13 cellular contexts compared by ENCODE assay signal in the genomic region with DNA sequence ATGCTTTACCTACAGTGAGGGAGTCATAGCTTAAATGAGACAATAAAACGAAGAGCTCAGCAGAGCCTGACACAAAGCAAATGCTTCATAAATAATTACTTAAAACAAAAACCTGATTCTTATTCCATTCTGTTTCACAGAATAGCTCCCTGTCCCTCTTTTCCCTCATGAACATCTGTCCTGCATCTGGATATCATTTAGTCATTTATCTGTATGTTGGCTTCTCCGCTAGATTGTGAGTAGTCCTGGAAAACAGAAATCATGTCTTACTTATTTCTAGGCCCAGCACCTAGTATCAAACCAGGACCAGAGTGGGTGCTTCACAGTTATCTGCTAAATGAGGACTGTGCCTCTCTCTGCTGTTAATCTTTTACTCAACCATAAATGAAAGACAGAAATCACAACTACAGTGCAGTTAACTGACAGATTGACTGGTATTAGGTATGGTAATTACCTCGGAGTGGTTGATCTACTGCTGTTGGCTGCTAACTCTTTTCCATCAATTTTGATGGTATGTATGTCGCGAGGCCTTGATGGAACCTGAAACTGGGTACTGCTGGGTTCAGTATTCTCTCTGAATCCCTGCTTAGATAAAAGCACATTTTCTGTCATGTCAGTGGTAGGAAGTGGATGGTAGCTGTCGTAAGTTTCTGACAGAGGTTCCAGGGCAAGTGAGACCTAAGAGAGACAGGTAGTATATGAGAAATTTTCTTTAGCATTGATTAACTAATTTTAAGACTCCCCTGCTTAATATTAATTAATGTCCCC. TPM values are rescaled to one million over a fixed set of nuclear protein-coding genes. Genes with fewer than 3 reads are reported as not detected.
A peak's percentile ranks its signal among the peaks of the same experiment; 100 is the strongest.
DNase-seq lines count a peak whose midpoint lies in the region; ATAC-seq and TF ChIP-seq lines count a peak whose summit lies in the region.
"Had no signal": no experiment of that assay in that cellular context is flagged by ENCODE, and none has a peak within 500 bp of the region (broad histone marks: within the 10 kb centered on the region; RNA-seq: fewer than 3 reads in every experiment).

No MANE protein-coding gene starts in this region.

- H3K27me3 Mint-ChIP-seq in Caco-2 (ENCODE audit: insufficient read depth, unreplicated experiment) = no peaks in the 10 kb centered on the region
- H3K27me3 Mint-ChIP-seq: activated B cell treated with CpG ODN at 0.5 μM for 24 hours; activated T-cell treated with anti-CD3 and anti-CD28 coated beads, Interleukin-2, amount 50 U/mL, for 24 hours had no signal

- POLR2A ChIA-PET in Caco-2 (lab: Charles Lee) = interaction anchor here (0.6 to 1.9 kb wide), 8 partner anchors 10 to 354 kb away, joined by 3 to 42 read pairs (median 4); partner anchors contain the start of genes C2CD3, LIPT2, PPME1 and UCP2

- H3K36me3 Mint-ChIP-seq in Caco-2 (ENCODE audit: insufficient read depth, unreplicated experiment) = peaks cover 20% of the 10 kb centered on the region

- CTCF ChIA-PET in Caco-2 (lab: Charles Lee) = interaction anchor here (0.6 to 1.6 kb wide), 2 partner anchors 17 to 31 kb away, joined by 3 to 14 read pairs; partner anchors contain the start of genes C2CD3 and PPME1

- no peak for DNase-seq in Caco-2
- peak in 1 of 2 experiments; percentile 21 for DNase-seq in SJSA1 (ENCODE audit: low read depth in 1 of 2, low spot score in 2 of 2)
- no peak for DNase-seq in prostate gland (ENCODE audit: low spot score)
- no peak for DNase-seq in activated gamma-delta T cell treated with Interleukin-2 at 50 U/mL for 16 hours
- no peak for DNase-seq in NCI-H510A (lab: John Stamatoyannopoulos, UW)
- DNase-seq in activated effector memory CD4-positive, alpha-beta T cell treated with anti-CD3 and anti-CD28 coated beads, Interleukin-2, amount 50 U/mL, for 16 hours = no peak
- DNase-seq: activated B cell treated with CpG ODN at 0.5 μM for 24 hours; activated T-cell treated with anti-CD3 and anti-CD28 coated beads, Interleukin-2, amount 50 U/mL, for 24 hours; kidney had no signal

- H3K27ac Mint-ChIP-seq in Caco-2 (ENCODE audit: unreplicated experiment) = peak overlapping the region; percentile 95
- H3K27ac Mint-ChIP-seq: activated B cell treated with CpG ODN at 0.5 μM for 24 hours; activated T-cell treated with anti-CD3 and anti-CD28 coated beads, Interleukin-2, amount 50 U/mL, for 24 hours; CD14-positive monocyte had no signal

- ATAC-seq in gastroesophageal sphincter = no peak
- no peak for ATAC-seq in GM19455 (IDR thresholded peaks at IDR 0.05; ENCODE audit: unreplicated experiment)

- TF ChIP-seq CTCF in Caco-2 (IDR thresholded peaks at IDR 0.05; ENCODE audit: insufficient read depth in 1 of 2, low read depth in 1 of 2, low read length in 1 of 2, severe bottlenecking in 1 of 2, unreplicated experiment in 1 of 2) (no peak), gastroesophageal sphincter (IDR thresholded peaks at IDR 0.05) (no peak), prostate gland (IDR thresholded peaks at IDR 0.05) (no peak)

- peaks cover 59% of the 10 kb centered on the region for H3K4me1 ChIP-seq in Caco-2
- peaks cover 48% of the 10 kb centered on the region for H3K4me1 ChIP-seq in SJSA1 (replicated peaks)
- H3K4me1 ChIP-seq in gastroesophageal sphincter = peaks cover 8 to 21% (median 9%) of the 10 kb centered on the region in 3 donors
- peaks cover 18% of the 10 kb centered on the region for H3K4me1 ChIP-seq in prostate gland (replicated peaks)
- H3K4me1 ChIP-seq: testis had no signal

- intact Hi-C loops in Caco-2 (cut with micrococcal nuclease; ENCODE audit: unreplicated experiment) (loop anchor here (2.0 kb wide), 1 partner anchor 157 kb away; the partner anchor contains the start of gene UCP2), prostate gland (cut with DNase I) (no loop called here)

- BruUV-seq in Caco-2 (replicated peaks; lab: Mats Ljungman, UMichigan) = no TSS peak

- H3K4me3 ChIP-seq in Caco-2 (ENCODE audit: low read depth, low read length) (no peak overlapping the region), SJSA1 (no peak overlapping the region), gastroesophageal sphincter (no peak overlapping the region), prostate gland (no peak overlapping the region)
- H3K4me3 ChIP-seq: testis had no signal

- no peaks in the 10 kb centered on the region for H3K9me3 Mint-ChIP-seq in Caco-2 (ENCODE audit: unreplicated experiment)
- H3K9me3 Mint-ChIP-seq: activated B cell treated with CpG ODN at 0.5 μM for 24 hours; activated T-cell treated with anti-CD3 and anti-CD28 coated beads, Interleukin-2, amount 50 U/mL, for 24 hours; CD14-positive monocyte had no signal

- 35 to 60% methylated on average over 2 to 5 of the region's 6 CpGs for WGBS in gastroesophageal sphincter (ENCODE audit: low coverage in 1 of 2), 2 donors
- WGBS in prostate gland = 81% methylated on average over 6 of the region's 6 CpGs

- TF ChIP-seq POLR2A in gastroesophageal sphincter (IDR thresholded peaks at IDR 0.05) (no peak), prostate gland (IDR thresholded peaks at IDR 0.05) (no peak)

- H3K9me3 ChIP-seq in Caco-2 (no peaks in the 10 kb centered on the region), SJSA1 (replicated peaks) (no peaks in the 10 kb centered on the region), gastroesophageal sphincter (no peaks in the 10 kb centered on the region), prostate gland (no peaks in the 10 kb centered on the region)
- H3K9me3 ChIP-seq: testis had no signal

- peaks cover 55% of the 10 kb centered on the region for H3K4me1 Mint-ChIP-seq in Caco-2 (ENCODE audit: low read depth, unreplicated experiment)
- H3K4me1 Mint-ChIP-seq: activated B cell treated with CpG ODN at 0.5 μM for 24 hours, CD14-positive monocyte had no signal

- H3K4me3 Mint-ChIP-seq in Caco-2 (ENCODE audit: unreplicated experiment) = peak overlapping the region; percentile 62
- H3K4me3 Mint-ChIP-seq: activated B cell treated with CpG ODN at 0.5 μM for 24 hours; activated T-cell treated with anti-CD3 and anti-CD28 coated beads, Interleukin-2, amount 50 U/mL, for 24 hours; CD14-positive monocyte had no signal

- no peaks in the 10 kb centered on the region for H3K27me3 ChIP-seq in Caco-2 (replicated peaks; ENCODE audit: control insufficient read depth, insufficient read depth, low read length)
- no peaks in the 10 kb centered on the region for H3K27me3 ChIP-seq in SJSA1 (replicated peaks)
- no peaks in the 10 kb centered on the region for H3K27me3 ChIP-seq in gastroesophageal sphincter
- no peaks in the 10 kb centered on the region for H3K27me3 ChIP-seq in prostate gland (replicated peaks; ENCODE audit: insufficient read depth)
- H3K27me3 ChIP-seq: testis had no signal

- TF ChIP-seq EP300 in gastroesophageal sphincter (IDR thresholded peaks at IDR 0.05) = no peak

- H3K36me3 ChIP-seq in Caco-2 (ENCODE audit: control insufficient read depth, insufficient read depth, low read length) = 0 out of 2 replicates have a peak, but pooled peaks cover 2% of the 10 kb centered on the region
- peaks cover 14% of the 10 kb centered on the region; the same call in 1 of the 2 replicates for H3K36me3 ChIP-seq in SJSA1
- H3K36me3 ChIP-seq in gastroesophageal sphincter = peaks cover 0 to 15% of the 10 kb centered on the region in 2 donors
- no peaks in the 10 kb centered on the region for H3K36me3 ChIP-seq in prostate gland

- peak overlapping the region; percentile 95 for H3K27ac ChIP-seq in SJSA1
- peak overlapping the region; percentile 73 to 89 (median 84) for H3K27ac ChIP-seq in gastroesophageal sphincter
- H3K27ac ChIP-seq in prostate gland = peak overlapping the region; percentile 66 to 80

RNA-seq across cellular contexts. Expression of gene C2CD3, which starts 31.5 kb away (rescaled TPM):
- 47.0 and 47.5 TPM in 2 replicates for total RNA-seq in Caco-2 (2022)
- 8.9 and 13.9 TPM in 2 replicates for total RNA-seq in SJSA1 (2014; rRNA removed; shearing (Covaris generic))
- total RNA-seq in gastroesophageal sphincter = 10 to 100 TPM; 11.4 to 30.1 (median 25.3) TPM
- total RNA-seq in prostate gland = 10 to 100 TPM; 38.7 to 49.6 TPM

RNA-seq across cellular contexts. Expression of gene PPME1, which starts 31.8 kb away (rescaled TPM):
- 109 and 114 TPM in 2 replicates for total RNA-seq in Caco-2 (2022)
- 24.5 and 33.8 TPM in 2 replicates for total RNA-seq in SJSA1 (2014; rRNA removed; shearing (Covaris generic))
- 10 to 100 TPM; 27.1 to 45.3 (median 32.0) TPM for total RNA-seq in gastroesophageal sphincter
- total RNA-seq in prostate gland = 10 to 100 TPM; 41.1 to 45.7 TPM
